Comparison of ENCODE assay signal across 8 cellular contexts in the genomic region with DNA sequence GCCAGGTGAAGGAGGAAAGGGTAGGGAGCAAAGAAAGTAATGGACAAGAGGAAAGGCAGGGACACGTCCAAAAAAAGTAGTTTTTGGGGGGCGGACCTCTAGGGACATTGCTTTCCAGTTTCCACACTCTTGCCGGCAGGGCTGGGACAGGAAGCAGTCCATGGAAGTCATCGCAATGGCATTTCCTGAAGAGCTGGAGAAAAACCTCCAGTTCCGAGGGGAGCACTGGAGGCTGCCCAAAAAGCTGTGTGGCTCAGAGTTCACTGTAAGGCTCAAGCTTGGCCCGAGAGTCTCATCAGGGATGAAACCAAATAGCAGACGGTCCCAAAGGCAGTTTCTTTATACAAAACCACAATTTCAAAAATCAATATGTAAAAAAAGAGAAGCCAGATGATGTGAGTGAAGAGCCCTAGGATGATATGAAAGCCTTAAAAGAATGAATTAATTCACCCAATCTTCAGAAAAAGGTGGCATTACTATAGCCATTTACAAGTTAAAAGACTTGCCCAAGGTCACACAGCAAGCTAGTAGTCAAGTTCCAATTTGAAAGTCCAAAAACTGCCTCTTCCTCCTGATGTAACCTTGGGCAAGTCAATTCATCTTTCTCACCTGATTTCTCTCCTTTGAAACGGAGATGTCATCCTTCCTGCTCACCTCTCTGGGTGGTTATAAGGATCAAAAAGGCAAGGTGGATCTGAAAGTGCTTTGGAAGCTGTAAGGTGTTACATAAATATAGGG. TPM values are rescaled to one million over a fixed set of nuclear protein-coding genes. Genes with fewer than 3 reads are reported as not detected.
DNase-seq lines count a peak whose midpoint lies in the region; ATAC-seq and TF ChIP-seq lines count a peak whose summit lies in the region.

No MANE protein-coding gene starts in this region.

- no peaks in the 10 kb centered on the region for H3K9me3 Mint-ChIP-seq in H9
- H3K9me3 Mint-ChIP-seq in activated T-helper 17 cell treated with anti-CD3 and anti-CD28 coated beads, Interleukin-2, amount 50 U/mL, for 72 hours, result no peaks in the 10 kb centered on the region

- H2AFZ ChIP-seq in H9 (ENCODE audit: low read length), result no peak overlapping the region

- H3K4me3 Mint-ChIP-seq in H9, result peak overlapping the region; percentile 38 to 64; a peak in 3 of 5 replicates
- H3K4me3 Mint-ChIP-seq in activated T-helper 17 cell treated with anti-CD3 and anti-CD28 coated beads, Interleukin-2, amount 50 U/mL, for 72 hours, result peak overlapping the region; percentile 95

- H2BK5ac ChIP-seq in H9 (ENCODE audit: insufficient read length, low read length), result peak overlapping the region; percentile 3

- H3K4me1 Mint-ChIP-seq in H9, result peaks cover 72 to 82% of the 10 kb centered on the region in 2 experiments
- peaks cover 63% of the 10 kb centered on the region for H3K4me1 Mint-ChIP-seq in activated T-helper 17 cell treated with anti-CD3 and anti-CD28 coated beads, Interleukin-2, amount 50 U/mL, for 72 hours

- no peaks in the 10 kb centered on the region for H3K36me3 ChIP-seq in rectal smooth muscle tissue (ENCODE audit: control insufficient read depth, insufficient read depth, low read length)

- H4K5ac ChIP-seq in H9 (ENCODE audit: insufficient read length, low read depth, low read length), result peak overlapping the region; percentile 26

- H3K9me3 ChIP-seq in H9 (ENCODE audit: control insufficient read depth, low read depth, low read length), result no peaks in the 10 kb centered on the region

- peak overlapping the region; percentile 81; the same call in 1 of the 2 replicates for H3K14ac ChIP-seq in H9 (ENCODE audit: insufficient read depth, low read length)

- no peaks in the 10 kb centered on the region for H3K79me1 ChIP-seq in H9 (ENCODE audit: insufficient read depth, low read depth, low read length, poor library complexity, severe bottlenecking)

- peak overlapping the region; percentile 81 for H3K27ac ChIP-seq in H9 (ENCODE audit: insufficient read length, low read depth, low read length)
- H3K27ac ChIP-seq in rectal smooth muscle tissue (ENCODE audit: low read depth, low read length), result peak overlapping the region; percentile 71

- no peaks in the 10 kb centered on the region; the same call in 1 of the 2 replicates for H3K79me2 ChIP-seq in H9 (ENCODE audit: insufficient read depth, low read length)

- H4K20me1 ChIP-seq in H9 (ENCODE audit: control insufficient read depth, insufficient read depth, insufficient read length), result no peaks in the 10 kb centered on the region

- H3K4me1 ChIP-seq in H9 (ENCODE audit: insufficient read depth, low read length), result peaks cover 15% of the 10 kb centered on the region
- peaks cover 20% of the 10 kb centered on the region for H3K4me1 ChIP-seq in rectal smooth muscle tissue (ENCODE audit: control insufficient read depth, insufficient read depth, low read length)

- H2BK20ac ChIP-seq in H9 (ENCODE audit: low read depth, low read length, poor library complexity, severe bottlenecking), result no peak overlapping the region

- peak overlapping the region; percentile 90 to 95 (median 91) for H3K27ac Mint-ChIP-seq in H9
- peak overlapping the region; percentile 87 for H3K27ac Mint-ChIP-seq in activated T-helper 17 cell treated with anti-CD3 and anti-CD28 coated beads, Interleukin-2, amount 50 U/mL, for 72 hours

- WGBS in H9 (ENCODE audit: extremely low coverage, insufficient read length, low lambda C conversion rate), result no CpG with 5 or more reads among the region's 8 CpGs

- H3K4me2 ChIP-seq in H9 (ENCODE audit: insufficient read depth, insufficient read length, low read length), result peak overlapping the region; percentile 34

- no peak overlapping the region for H2AK5ac ChIP-seq in H9 (ENCODE audit: insufficient read length, low read length)

- no peak overlapping the region for H2BK15ac ChIP-seq in H9 (ENCODE audit: low read depth, low read length)

- TF ChIP-seq CTCF in H9 (conservative IDR thresholded peaks at IDR 0.05), result no peak

- H3K23me2 ChIP-seq in H9 (ENCODE audit: insufficient read length, low read depth, low read length, poor library complexity, severe bottlenecking), result no peaks in the 10 kb centered on the region

- peak overlapping the region; percentile 58 for H4K91ac ChIP-seq in H9 (ENCODE audit: insufficient read length, low read depth, low read length)

- no peak overlapping the region for H3K56ac ChIP-seq in H9 (ENCODE audit: insufficient read length, low read depth, low read length)

- H3K36me3 Mint-ChIP-seq in H9 (ENCODE audit: insufficient read depth in 1 of 3, low read depth in 3 of 3), result peaks cover 4 to 58% (median 46%) of the 10 kb centered on the region in 3 experiments; a peak in 5 of 7 replicates
- H3K36me3 Mint-ChIP-seq in activated T-helper 17 cell treated with anti-CD3 and anti-CD28 coated beads, Interleukin-2, amount 50 U/mL, for 72 hours (ENCODE audit: low read depth), result peaks cover 100% of the 10 kb centered on the region

- intact Hi-C loops in cardiac septum (cut with DNase I), result no loop called here

- no peak overlapping the region for H3K23ac ChIP-seq in H9 (ENCODE audit: insufficient read length, low read depth, low read length)

- H3K4me3 ChIP-seq in rectal smooth muscle tissue (ENCODE audit: low read length), result peak overlapping the region; percentile 38

- H3K27me3 Mint-ChIP-seq in H9 (ENCODE audit: low read depth), result no peaks in the 10 kb centered on the region
- H3K27me3 Mint-ChIP-seq in activated T-helper 17 cell treated with anti-CD3 and anti-CD28 coated beads, Interleukin-2, amount 50 U/mL, for 72 hours, result no peaks in the 10 kb centered on the region

- H2BK12ac ChIP-seq in H9 (ENCODE audit: insufficient read length, low read depth, low read length), result peak overlapping the region; percentile 47

- no peaks in the 10 kb centered on the region for H3K27me3 ChIP-seq in H9 (ENCODE audit: insufficient read depth, low read length)
- H3K27me3 ChIP-seq in rectal smooth muscle tissue (ENCODE audit: control insufficient read depth, insufficient read depth, low read length), result no peaks in the 10 kb centered on the region

- no peak overlapping the region for H3T11ph ChIP-seq in H9 (ENCODE audit: low read length)

- H4K8ac ChIP-seq in H9 (replicated peaks; ENCODE audit: insufficient read length, low read depth, low read length), result no peak overlapping the region

- H3K18ac ChIP-seq in H9 (ENCODE audit: insufficient read length, low read depth, low read length), result peak overlapping the region; percentile 89

- H3K9ac ChIP-seq in H9 (ENCODE audit: extremely low read depth, insufficient read length, low read length), result no peak overlapping the region
- H3K9ac ChIP-seq in rectal smooth muscle tissue (ENCODE audit: low read length), result no peak overlapping the region

- no peak overlapping the region; the same call in 1 of the 2 replicates for H3K4ac ChIP-seq in H9 (ENCODE audit: low read depth, low read length)

- peak overlapping the region; percentile 71 for H2BK120ac ChIP-seq in H9 (ENCODE audit: low read depth, low read length, poor library complexity, severe bottlenecking)

- peak; percentile 56 for DNase-seq in H9
- peak; percentile 84 for DNase-seq in cardiac septum (ENCODE audit: low spot score)
- DNase-seq in COR-L47 (lab: John Stamatoyannopoulos, UW), result no peak
- no peak for DNase-seq in NCI-H1930 (lab: John Stamatoyannopoulos, UW)

- no peak for ATAC-seq in activated T-helper 17 cell treated with anti-CD3 and anti-CD28 coated beads, Interleukin-2, amount 50 U/mL, for 72 hours (replicated peaks)
- ATAC-seq in HG03520 (IDR thresholded peaks at IDR 0.05; ENCODE audit: unreplicated experiment) (no peak), HG03378 (IDR thresholded peaks at IDR 0.05; ENCODE audit: unreplicated experiment) (no peak)

RNA-seq across cellular contexts. Expression of gene BCL2L1, which starts 9.2 kb away (rescaled TPM):
- total RNA-seq in H9 (2021), result 105 and 109 TPM in 2 replicates
- total RNA-seq in activated T-helper 17 cell treated with anti-CD3 and anti-CD28 coated beads, Interleukin-2, amount 50 U/mL, for 72 hours, result 100 to 1,000 TPM in 1 of 2 donors, 10 to 100 TPM in 1; 86.7 to 134 TPM
- 42.5 TPM for total RNA-seq in cardiac septum

RNA-seq across cellular contexts. Expression of gene TPX2, which starts 25.6 kb away (rescaled TPM):
- total RNA-seq in H9 (2021) (161 TPM in 2 replicates), cardiac septum (0.78 TPM)
- total RNA-seq in activated T-helper 17 cell treated with anti-CD3 and anti-CD28 coated beads, Interleukin-2, amount 50 U/mL, for 72 hours, result 100 to 1,000 TPM; 122 to 142 TPM

Comparison
In these comparisons a context has a peak if more than half of its experiments do, and no peak if none do; other contexts are left out.
1. DNase-seq: peak in H9 (single experiment) and cardiac septum (single experiment); none in COR-L47 (single experiment) and NCI-H1930 (0 of 2).
2. RNA of gene TPX2, which starts 25.6 kb away (total RNA-seq): 161 TPM in H9 and 122 to 142 TPM in activated T-helper 17 cell treated with anti-CD3 and anti-CD28 coated beads, Interleukin-2, amount 50 U/mL, for 72 hours; 0.78 TPM in cardiac septum (single experiment); every median in the first group is over 10 times any median in the second.